Comparison of ENCODE assay signal across 1 cellular context in genomic region chr5:122668552-122668951, GRCh38.
TF ChIP-seq lines count a peak whose summit lies in the region.

No MANE protein-coding gene starts in this region.

TF ChIP-seq in GM12878, 131 proteins besides CTCF, POLR2A, EP300 and RAD21 (continued from another document):
- no peak for TF ChIP-seq E2F8 (IDR thresholded peaks at IDR 0.05; ENCODE audit: low read depth, partially characterized antibody)
- TF ChIP-seq JUNB (IDR thresholded peaks at IDR 0.05): peak; percentile 65
- peak; percentile 68; the same call in 1 of the 2 replicates for TF ChIP-seq ATF2 (IDR thresholded peaks at IDR 0.05; ENCODE audit: low read length)
- peak; percentile 43 for TF ChIP-seq RUNX3 (IDR thresholded peaks at IDR 0.05; ENCODE audit: low read length)
- 0 out of 2 replicates have a peak, but pooled peaks have one; percentile 40 for TF ChIP-seq MEF2A (IDR thresholded peaks at IDR 0.05; ENCODE audit: insufficient read depth, low read depth, low read length)
- TF ChIP-seq NFIC (IDR thresholded peaks at IDR 0.05; ENCODE audit: low read depth, low read length): peak; percentile 45; the same call in 1 of the 2 replicates
